ENCODE assay signal across 7 cellular contexts in the genomic region with DNA sequence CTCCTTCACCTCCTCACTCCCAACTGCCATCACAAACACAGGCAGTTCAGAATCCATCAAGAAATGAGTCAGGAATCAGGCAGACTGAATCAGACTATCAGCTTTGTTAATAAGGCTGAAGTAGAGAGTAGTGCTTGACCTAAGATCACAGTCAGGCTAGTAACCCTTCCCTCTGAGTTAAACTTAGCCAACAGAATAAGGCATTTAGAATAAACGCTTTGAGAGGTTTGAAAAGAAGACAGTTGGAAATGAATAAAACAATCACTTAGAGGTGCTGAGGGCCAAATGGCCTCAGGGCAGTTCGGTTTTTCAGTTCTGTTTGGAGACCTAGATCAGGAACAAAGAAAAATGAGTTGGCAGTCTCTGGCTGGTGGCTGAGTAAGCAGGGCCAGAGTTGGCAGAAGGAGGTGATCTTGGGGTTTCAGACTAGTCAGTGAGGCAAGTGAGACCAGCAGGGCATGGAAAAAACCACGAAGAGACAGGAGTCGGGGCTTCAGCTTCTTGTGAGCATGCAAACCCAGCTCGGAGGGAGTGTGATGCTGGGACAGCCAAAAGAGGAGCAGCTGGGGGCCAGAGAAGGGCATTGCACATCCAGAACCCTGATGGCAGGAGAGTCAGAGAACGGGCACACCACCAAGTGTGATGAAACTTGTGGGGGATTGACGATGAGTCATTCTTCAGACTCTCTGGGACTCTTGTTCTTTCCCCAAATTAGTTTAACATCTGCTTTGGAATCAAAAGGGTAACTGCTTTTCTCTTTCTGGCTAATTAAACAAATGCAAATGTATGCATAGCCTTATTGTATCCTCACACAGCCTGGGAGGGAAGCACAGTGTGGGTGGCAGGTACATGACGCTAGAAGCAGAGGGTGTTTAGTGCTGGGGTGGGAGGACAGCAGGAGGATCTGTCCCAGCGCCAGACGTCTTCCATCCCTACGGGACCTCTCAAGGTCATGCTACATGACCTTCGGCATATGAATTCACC. TPM values are rescaled to one million over a fixed set of nuclear protein-coding genes. Genes with fewer than 3 reads are reported as not detected.
DNase-seq lines count a peak whose midpoint lies in the region; ATAC-seq and TF ChIP-seq lines count a peak whose summit lies in the region.

No MANE protein-coding gene starts in this region.

- H3K27ac ChIP-seq in RWPE1 (peak overlapping the region; percentile 97), epithelial cell of prostate (peak overlapping the region; percentile 54), osteoblast (ENCODE audit: low read depth, low read length) (peak overlapping the region; percentile 85)

- TF ChIP-seq CTCF in RWPE1 (conservative IDR thresholded peaks at IDR 0.05; ENCODE audit: low read depth) (no peak), osteoblast (IDR thresholded peaks at IDR 0.05; ENCODE audit: extremely low read depth, low read depth, low read length) (no peak)

- peak; percentile 75 for DNase-seq in RWPE1 (ENCODE audit: low spot score)
- DNase-seq in epithelial cell of prostate (ENCODE audit: low read depth, low spot score), result peak; percentile 59
- DNase-seq in osteoblast (ENCODE audit: insufficient read length, low spot score, missing footprints), result peak; percentile 83
- DNase-seq in NCI-H524 treated with DMSO at 0.1 percent for 48 hours (lab: John Stamatoyannopoulos, UW), result no peak
- no peak for DNase-seq in NCI-H748 treated with DMSO at 0.1 percent for 48 hours (lab: John Stamatoyannopoulos, UW)

- peak overlapping the region; percentile 59 for H2AFZ ChIP-seq in osteoblast (ENCODE audit: low read length)

- CTCF ChIA-PET in RWPE1 (lab: Yijun Ruan, JAX), result interaction anchor here (0.6 kb wide), 1 partner anchor 257 kb away, joined by 3 read pairs; no protein-coding TSS in a partner anchor

- no peaks in the 10 kb centered on the region for H4K20me1 ChIP-seq in osteoblast (ENCODE audit: insufficient read depth, low read length)

- POLR2A ChIA-PET in RWPE1 (lab: Yijun Ruan, JAX; ENCODE audit: low non-redundant PET), result no interaction called here

- no peaks in the 10 kb centered on the region for H3K9me3 ChIP-seq in osteoblast (ENCODE audit: low read depth, low read length)

- H3K4me2 ChIP-seq in osteoblast (ENCODE audit: insufficient read depth, low read length), result peak overlapping the region; percentile 75

- peak overlapping the region; percentile 31 for H3K4me3 ChIP-seq in osteoblast (ENCODE audit: insufficient read depth, low read length)

- peaks cover 39% of the 10 kb centered on the region for H3K4me1 ChIP-seq in osteoblast (ENCODE audit: insufficient read depth, low read length)

- ATAC-seq in GM18502 (IDR thresholded peaks at IDR 0.05; ENCODE audit: poor library complexity, unreplicated experiment) (peak; percentile 70), HG02642 (IDR thresholded peaks at IDR 0.05; ENCODE audit: poor library complexity, unreplicated experiment) (peak; percentile 53)

- no peaks in the 10 kb centered on the region for H3K27me3 ChIP-seq in osteoblast (ENCODE audit: insufficient read depth, low read length)

- no peaks in the 10 kb centered on the region for H3K36me3 ChIP-seq in osteoblast (ENCODE audit: insufficient read depth, low read length)

- H3K79me2 ChIP-seq in osteoblast (ENCODE audit: insufficient read depth, low read length), result no peaks in the 10 kb centered on the region

RNA-seq across cellular contexts. Expression of a gene that starts 54.8 kb away (rescaled TPM):
- total RNA-seq in osteoblast, result 155 and 165 TPM in 2 replicates

Comparison
In these comparisons a context has a peak if more than half of its experiments do, and no peak if none do; other contexts are left out.
1. DNase-seq: peak in RWPE1 (single experiment), epithelial cell of prostate (single experiment) and osteoblast (single experiment); none in NCI-H524 treated with DMSO at 0.1 percent for 48 hours (single experiment) and NCI-H748 treated with DMSO at 0.1 percent for 48 hours (single experiment).
2. Peak in every context shown above with its lines, with median percentiles within 50 percentile points of each other: H3K27ac ChIP-seq.